8 cellular contexts compared by ENCODE assay signal in the genomic region with DNA sequence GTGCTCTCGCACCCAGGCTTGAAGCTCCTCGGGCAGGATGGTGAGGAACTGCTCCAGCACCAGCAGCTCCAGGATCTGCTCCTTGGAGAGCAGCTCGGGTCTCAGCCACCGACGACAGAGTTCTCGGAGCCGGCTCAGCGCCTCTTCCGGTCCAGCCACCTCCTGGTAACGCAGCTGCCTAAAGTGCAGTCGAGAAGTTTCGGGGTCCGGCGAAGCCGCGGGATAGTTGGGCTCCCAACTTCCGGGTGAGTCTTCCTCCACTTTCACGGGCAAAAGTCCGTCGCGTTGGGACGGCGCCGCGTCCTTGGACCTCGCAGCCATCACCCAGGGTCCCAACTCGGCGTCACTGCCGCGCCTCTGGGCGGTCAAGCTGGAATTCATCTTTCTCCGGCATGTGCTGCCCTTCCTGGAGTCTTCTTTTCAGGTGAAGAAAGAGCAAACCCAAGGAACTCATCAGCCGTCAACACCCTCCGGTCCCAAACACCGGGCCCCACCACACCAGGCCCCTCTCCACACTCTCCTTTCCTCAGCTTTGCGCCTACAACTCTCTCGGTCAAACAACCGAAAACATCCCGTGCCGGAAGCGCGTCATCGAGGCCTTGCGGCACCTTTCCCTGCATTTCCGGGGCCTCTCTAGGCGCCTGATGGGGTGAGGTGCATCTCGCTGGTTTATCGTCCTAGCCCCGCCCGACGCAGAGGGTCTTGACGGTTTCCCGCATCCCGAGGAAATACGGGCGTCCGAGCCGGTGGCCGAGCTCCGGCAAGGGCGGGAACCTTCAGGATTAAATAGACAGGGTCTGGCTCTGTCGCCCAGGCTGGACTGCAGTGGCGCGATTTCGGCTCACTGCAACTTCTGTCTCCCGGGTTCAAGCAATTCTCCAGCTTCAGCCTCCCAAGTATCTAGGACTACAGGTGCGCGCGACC. TPM values are rescaled to one million over a fixed set of nuclear protein-coding genes. Genes with fewer than 3 reads are reported as not detected.
DNase-seq lines count a peak whose midpoint lies in the region; ATAC-seq and TF ChIP-seq lines count a peak whose summit lies in the region.

A gene (minus strand): TSS at position 569 of the 924 bp plus-strand sequence. CDS start 188 bp downstream, at position 381.

- peak; percentile 67 for TF ChIP-seq POLR2A in GM10847 (IDR thresholded peaks at IDR 0.05; ENCODE audit: extremely low read depth, insufficient read length)

- H3K27me3 Mint-ChIP-seq in T-helper 1 cell treated with Interleukin-12 subunit alpha and Interleukin-12 subunit beta and Interleukin-4 antibody, amounts not matched to agents 30 μg/mL and 1 μg/mL, for 36 hours (ENCODE audit: low read depth), result no peaks in the 10 kb centered on the region
- no peaks in the 10 kb centered on the region for H3K27me3 Mint-ChIP-seq in type B pancreatic cell

- peak; percentile 92 for DNase-seq in NCI-H146 (lab: John Stamatoyannopoulos, UW)
- DNase-seq in amniotic stem cell (lab: John Stamatoyannopoulos, UW), result peak; percentile 94
- DNase-seq in left cardiac atrium, result peak; percentile 95
- DNase-seq in posterior cingulate gyrus, result peak; percentile 86 to 99 (median 93)
- peak; percentile 87 for DNase-seq in type B pancreatic cell (ENCODE audit: extremely low spot score, unreplicated experiment)

- ATAC-seq in HG02763 (IDR thresholded peaks at IDR 0.05; ENCODE audit: unreplicated experiment) (peak; percentile 40), left cardiac atrium (peak; percentile 64 to 70)

- no peak for TF ChIP-seq CTCF in type B pancreatic cell (conservative IDR thresholded peaks at IDR 0.05)

- peak within 1 kb of the TSS; percentile 97 for H3K27ac Mint-ChIP-seq in T-helper 1 cell treated with Interleukin-12 subunit alpha and Interleukin-12 subunit beta and Interleukin-4 antibody, amounts not matched to agents 30 μg/mL and 1 μg/mL, for 36 hours
- H3K27ac Mint-ChIP-seq in type B pancreatic cell, result peak within 1 kb of the TSS; percentile 99

- H3K4me3 Mint-ChIP-seq in T-helper 1 cell treated with Interleukin-12 subunit alpha and Interleukin-12 subunit beta and Interleukin-4 antibody, amounts not matched to agents 30 μg/mL and 1 μg/mL, for 36 hours, result peak within 1 kb of the TSS; percentile 96
- peak within 1 kb of the TSS; percentile 100 for H3K4me3 Mint-ChIP-seq in type B pancreatic cell

- H3K9me3 Mint-ChIP-seq in T-helper 1 cell treated with Interleukin-12 subunit alpha and Interleukin-12 subunit beta and Interleukin-4 antibody, amounts not matched to agents 30 μg/mL and 1 μg/mL, for 36 hours, result peaks cover 13% of the 10 kb centered on the region
- H3K9me3 Mint-ChIP-seq in type B pancreatic cell, result no peaks in the 10 kb centered on the region

- intact Hi-C loops in left cardiac atrium (cut with DNase I), result loop anchor here in 1 of 2 donors (2.0 to 5.0 kb wide), 2 partner anchors 27 to 52 kb away; a partner anchor contains a TSS
- intact Hi-C loops in posterior cingulate gyrus (cut with DNase I), result loop anchor here (1.0 kb wide), 1 partner anchor 28 kb away; a partner anchor contains a TSS

- peaks cover 17% of the 10 kb centered on the region for H3K4me1 Mint-ChIP-seq in T-helper 1 cell treated with Interleukin-12 subunit alpha and Interleukin-12 subunit beta and Interleukin-4 antibody, amounts not matched to agents 30 μg/mL and 1 μg/mL, for 36 hours (ENCODE audit: low read depth)
- peaks cover 16% of the 10 kb centered on the region for H3K4me1 Mint-ChIP-seq in type B pancreatic cell (ENCODE audit: unreplicated experiment)

- H3K36me3 Mint-ChIP-seq in T-helper 1 cell treated with Interleukin-12 subunit alpha and Interleukin-12 subunit beta and Interleukin-4 antibody, amounts not matched to agents 30 μg/mL and 1 μg/mL, for 36 hours (ENCODE audit: low read depth), result peaks cover 45% of the 10 kb centered on the region
- peaks cover 16% of the 10 kb centered on the region for H3K36me3 Mint-ChIP-seq in type B pancreatic cell

RNA-seq across cellular contexts. Expression of the gene that starts here (rescaled TPM):
- total RNA-seq in left cardiac atrium (10 to 100 TPM; 17.3 to 19.6 TPM), type B pancreatic cell (ENCODE audit: low replicate concordance) (24.3 and 31.8 TPM in 2 replicates)

Comparison
In these comparisons a context has a peak if more than half of its experiments do, and no peak if none do; other contexts are left out.
1. Peak in every context shown above with its lines: DNase-seq and ATAC-seq.